8 cellular contexts compared by ENCODE assay signal in the genomic region with DNA sequence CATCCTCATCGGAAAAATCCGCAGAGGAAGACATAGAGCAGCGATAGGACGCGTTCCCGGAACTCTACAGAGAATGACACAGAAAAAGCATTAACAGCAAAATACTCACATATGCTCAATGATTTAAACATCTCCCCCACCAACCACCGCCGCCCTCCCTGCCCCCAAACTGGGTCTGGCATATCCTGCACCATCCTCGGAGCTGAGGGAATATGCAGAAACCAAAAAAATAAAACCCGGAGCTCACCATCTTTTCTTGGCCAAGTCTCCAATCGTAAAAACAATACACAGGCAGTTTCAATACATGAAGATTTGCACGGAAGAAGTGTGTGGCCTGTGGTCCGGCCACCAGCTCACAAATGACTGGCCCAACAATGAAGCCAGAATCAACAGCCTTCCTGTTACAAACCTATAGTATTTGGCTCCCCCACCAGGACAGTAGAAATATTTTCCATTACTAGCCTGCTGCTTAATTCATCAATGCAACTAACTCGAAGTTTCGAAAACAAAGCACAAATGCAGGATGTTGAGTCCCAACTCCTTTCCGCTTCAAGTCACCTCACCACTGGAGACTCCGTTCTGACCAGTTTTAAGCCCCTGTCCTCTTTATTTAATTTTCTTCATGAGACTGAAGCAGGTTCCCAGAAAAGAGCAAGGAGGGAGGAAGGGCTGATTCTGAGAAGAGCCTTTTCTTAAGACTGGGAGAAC.
DNase-seq lines count a peak whose midpoint lies in the region; ATAC-seq lines count a peak whose summit lies in the region.

No MANE protein-coding gene starts in this region.

- H3K4me1 Mint-ChIP-seq in activated T-cell treated with anti-CD3 and anti-CD28 coated beads, Interleukin-2, amount 50 U/mL, for 24 hours (ENCODE audit: low read depth): peaks cover 19% of the 10 kb centered on the region

- H3K4me1 ChIP-seq in HUES48 (ENCODE audit: control insufficient read depth, insufficient read depth, low read length): peaks cover 45% of the 10 kb centered on the region

- H3K27ac Mint-ChIP-seq in activated T-cell treated with anti-CD3 and anti-CD28 coated beads, Interleukin-2, amount 50 U/mL, for 24 hours: peak overlapping the region; percentile 36

- peak overlapping the region; percentile 71 for H3K4me3 Mint-ChIP-seq in activated T-cell treated with anti-CD3 and anti-CD28 coated beads, Interleukin-2, amount 50 U/mL, for 24 hours

- H3K9me3 Mint-ChIP-seq in activated T-cell treated with anti-CD3 and anti-CD28 coated beads, Interleukin-2, amount 50 U/mL, for 24 hours: no peaks in the 10 kb centered on the region

- no peaks in the 10 kb centered on the region for H3K36me3 Mint-ChIP-seq in activated T-cell treated with anti-CD3 and anti-CD28 coated beads, Interleukin-2, amount 50 U/mL, for 24 hours (ENCODE audit: low read depth)

- H3K27me3 ChIP-seq in HUES48 (ENCODE audit: control insufficient read depth, insufficient read depth, low read length): peaks cover 9% of the 10 kb centered on the region

- H3K4me3 ChIP-seq in HUES48 (ENCODE audit: low read depth, low read length): peak overlapping the region; percentile 75
- H3K4me3 ChIP-seq in skin epidermis: peak overlapping the region; percentile 23 to 38 (median 27)

- peaks cover 60% of the 10 kb centered on the region for H3K27me3 Mint-ChIP-seq in activated T-cell treated with anti-CD3 and anti-CD28 coated beads, Interleukin-2, amount 50 U/mL, for 24 hours

- no peaks in the 10 kb centered on the region for H3K9me3 ChIP-seq in HUES48 (ENCODE audit: control insufficient read depth, insufficient read depth, low read length)

- peak; percentile 95 for ATAC-seq in GM21528 (IDR thresholded peaks at IDR 0.05; ENCODE audit: low FRiP score, unreplicated experiment)

- H3K36me3 ChIP-seq in HUES48 (ENCODE audit: control insufficient read depth, insufficient read depth, low read length): no peaks in the 10 kb centered on the region

- no peak for DNase-seq in activated T-cell treated with anti-CD3 and anti-CD28 coated beads, Interleukin-2, amount 50 U/mL, for 24 hours
- DNase-seq in activated T-cell treated with anti-CD3 and anti-CD28 coated beads, Interleukin-2, amount 50 U/mL, for 1 hour: no peak
- DNase-seq in RPMI8226: peak; percentile 70
- DNase-seq in caudate nucleus (lab: John Stamatoyannopoulos, UW): peak in 52 of 61 donors; percentile 8 to 85 (median 50)
- peak; percentile 91 for DNase-seq in iris pigment epithelial cell (ENCODE audit: low read depth)

- H3K27ac ChIP-seq in HUES48 (ENCODE audit: low read depth, low read length) (peak overlapping the region; percentile 71), caudate nucleus (ENCODE audit: low read depth, low read length) (peak overlapping the region; percentile 95), skin epidermis (peak overlapping the region in 13 of 21 experiments; percentile 2 to 69 (median 15))

- peak overlapping the region; percentile 34; the same call in 1 of the 2 replicates for H3K9ac ChIP-seq in HUES48 (ENCODE audit: low read depth, low read length)

Comparison
In these comparisons a context has a peak if more than half of its experiments do, and no peak if none do; other contexts are left out.
1. DNase-seq: peak in RPMI8226 (single experiment), caudate nucleus (52 of 61) and iris pigment epithelial cell (single experiment); none in activated T-cell treated with anti-CD3 and anti-CD28 coated beads, Interleukin-2, amount 50 U/mL, for 24 hours (single experiment) and activated T-cell treated with anti-CD3 and anti-CD28 coated beads, Interleukin-2, amount 50 U/mL, for 1 hour (single experiment).
2. H3K27ac ChIP-seq: peak in every context shown above with its lines; median percentile 95 in caudate nucleus; 71 in HUES48; 15 in skin epidermis.